In the genomic region with DNA sequence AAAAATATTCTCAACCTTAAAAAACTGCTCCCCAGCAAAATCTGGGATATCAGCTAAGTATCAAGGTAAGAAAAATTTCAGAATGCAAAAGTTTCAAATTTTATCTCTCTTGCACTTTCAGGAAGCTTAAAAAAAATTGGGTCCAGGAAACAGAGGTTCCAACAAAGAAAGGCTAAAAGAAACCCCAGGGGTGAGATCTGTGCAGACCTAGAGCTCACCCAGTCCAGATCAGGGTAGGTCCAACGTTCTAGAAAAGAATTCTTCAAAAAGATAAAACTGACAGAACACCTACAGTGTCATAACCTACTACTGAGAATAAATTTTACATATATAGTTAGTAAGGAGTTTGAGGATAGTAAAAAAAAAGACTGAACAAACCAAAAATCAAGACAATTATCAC, we compare ENCODE assay signal across 9 cellular contexts. TPM values are rescaled to one million over a fixed set of nuclear protein-coding genes. Genes with fewer than 3 reads are reported as not detected.
DNase-seq lines count a peak whose midpoint lies in the region; ATAC-seq and TF ChIP-seq lines count a peak whose summit lies in the region.
"Had no signal": no experiment of that assay in that cellular context is flagged by ENCODE, and none has a peak within 500 bp of the region (broad histone marks: within the 10 kb centered on the region; RNA-seq: fewer than 3 reads in every experiment).

No MANE protein-coding gene starts in this region.

- no peak overlapping the region for H2AFZ ChIP-seq in Loucy (ENCODE audit: low read length)

- peaks cover 21% of the 10 kb centered on the region for H4K20me1 ChIP-seq in Loucy (ENCODE audit: insufficient read depth, low read length, poor library complexity, severe bottlenecking)

- no peaks in the 10 kb centered on the region for H3K9me3 Mint-ChIP-seq in Caco-2 (ENCODE audit: unreplicated experiment)
- no peaks in the 10 kb centered on the region for H3K9me3 Mint-ChIP-seq in natural killer cell treated with Interleukin-12 subunit alpha and Interleukin-12 subunit beta and Interleukin-15 and Interleukin-18, amount 100 ng/mL, for 72 hours

- H3K27me3 ChIP-seq in Caco-2 (replicated peaks; ENCODE audit: control insufficient read depth, insufficient read depth, low read length) (no peaks in the 10 kb centered on the region), Loucy (ENCODE audit: insufficient read depth, low read length, poor library complexity, severe bottlenecking) (no peaks in the 10 kb centered on the region), body of pancreas (no peaks in the 10 kb centered on the region)

- peak overlapping the region in 3 of 4 donors; percentile 44 to 69 (median 61) for H3K27ac ChIP-seq in body of pancreas

- peaks cover 33% of the 10 kb centered on the region for H3K4me1 Mint-ChIP-seq in Caco-2 (ENCODE audit: low read depth, unreplicated experiment)
- peaks cover 33 to 55% of the 10 kb centered on the region in 2 donors for H3K4me1 Mint-ChIP-seq in natural killer cell treated with Interleukin-12 subunit alpha and Interleukin-12 subunit beta and Interleukin-15 and Interleukin-18, amount 100 ng/mL, for 72 hours (ENCODE audit: low read depth in 2 of 2)

- peak overlapping the region; percentile 25 for H3K4me3 Mint-ChIP-seq in Caco-2 (ENCODE audit: unreplicated experiment)
- H3K4me3 Mint-ChIP-seq in natural killer cell treated with Interleukin-12 subunit alpha and Interleukin-12 subunit beta and Interleukin-15 and Interleukin-18, amount 100 ng/mL, for 72 hours, result peak overlapping the region; percentile 78

- 0% methylated on average over 1 of the region's 1 CpG for whole genome bisulfite sequencing in body of pancreas, 2 donors

- H3K27ac Mint-ChIP-seq in Caco-2 (ENCODE audit: unreplicated experiment), result peak overlapping the region; percentile 92
- peak overlapping the region; percentile 78 to 92 for H3K27ac Mint-ChIP-seq in natural killer cell treated with Interleukin-12 subunit alpha and Interleukin-12 subunit beta and Interleukin-15 and Interleukin-18, amount 100 ng/mL, for 72 hours

- H3K27me3 Mint-ChIP-seq in Caco-2 (ENCODE audit: insufficient read depth, unreplicated experiment), result no peaks in the 10 kb centered on the region
- no peaks in the 10 kb centered on the region for H3K27me3 Mint-ChIP-seq in natural killer cell treated with Interleukin-12 subunit alpha and Interleukin-12 subunit beta and Interleukin-15 and Interleukin-18, amount 100 ng/mL, for 72 hours

- H3K36me3 ChIP-seq in Caco-2 (ENCODE audit: control insufficient read depth, insufficient read depth, low read length) (no peaks in the 10 kb centered on the region), Loucy (ENCODE audit: insufficient read depth, low read length) (no peaks in the 10 kb centered on the region), body of pancreas (replicated peaks in 1 of 2; ENCODE audit: insufficient read depth in 1 of 2, low read depth in 2 of 2) (no peaks in the 10 kb centered on the region)

- H3K9me3 ChIP-seq in Caco-2, result no peaks in the 10 kb centered on the region
- no peaks in the 10 kb centered on the region for H3K9me3 ChIP-seq in Loucy (ENCODE audit: insufficient read depth, low read depth, low read length)
- no peaks in the 10 kb centered on the region for H3K9me3 ChIP-seq in body of pancreas

- peaks cover 98% of the 10 kb centered on the region for H3K79me2 ChIP-seq in Loucy (ENCODE audit: insufficient read depth, low read length)

- peak overlapping the region; percentile 23 for H3K9ac ChIP-seq in Loucy (ENCODE audit: low read depth, low read length, poor library complexity, severe bottlenecking)

- DNase-seq in Caco-2, result no peak
- no peak for DNase-seq in body of pancreas
- DNase-seq in natural killer cell treated with Interleukin-12 subunit alpha and Interleukin-12 subunit beta and Interleukin-15 and Interleukin-18, amount 100 ng/mL, for 72 hours (ENCODE audit: low spot score), result no peak
- no peak for DNase-seq in ureter (ENCODE audit: low spot score)
- no peak for DNase-seq in activated CD4-positive, CD25-positive, alpha-beta regulatory T cell (lab: John Stamatoyannopoulos, UW)
- DNase-seq: NCI-H69 had no signal

- POLR2A ChIA-PET in Caco-2 (lab: Charles Lee), result interaction anchor here (0.6 to 1.1 kb wide), 2 partner anchors 72 to 84 kb away, joined by 3 read pairs; a partner anchor contains a TSS

- intact Hi-C loops in Caco-2 (cut with micrococcal nuclease; ENCODE audit: unreplicated experiment) (loop anchor here (5.0 kb wide), 1 partner anchor 74 kb away; no protein-coding TSS in a partner anchor), body of pancreas (cut with DNase I) (no loop called here)

- H3K9me2 ChIP-seq in Loucy (replicated peaks; ENCODE audit: low read depth, low read length), result no peaks in the 10 kb centered on the region

- H3K36me3 Mint-ChIP-seq in Caco-2 (ENCODE audit: insufficient read depth, unreplicated experiment), result peaks cover 5% of the 10 kb centered on the region
- H3K36me3 Mint-ChIP-seq in natural killer cell treated with Interleukin-12 subunit alpha and Interleukin-12 subunit beta and Interleukin-15 and Interleukin-18, amount 100 ng/mL, for 72 hours, result no peaks in the 10 kb centered on the region

- H3K4me3 ChIP-seq in Caco-2 (ENCODE audit: low read depth, low read length) (no peak overlapping the region), Loucy (ENCODE audit: low read length, poor library complexity, severe bottlenecking) (no peak overlapping the region), body of pancreas (no peak overlapping the region)

- peaks cover 73% of the 10 kb centered on the region for H3K4me1 ChIP-seq in Caco-2
- peaks cover 46% of the 10 kb centered on the region for H3K4me1 ChIP-seq in Loucy (ENCODE audit: insufficient read depth, low read length, poor library complexity, severe bottlenecking)
- H3K4me1 ChIP-seq in body of pancreas, result peaks cover 39% of the 10 kb centered on the region

- H3K4me2 ChIP-seq in Loucy (ENCODE audit: low read depth, low read length, poor library complexity, severe bottlenecking), result peak overlapping the region; percentile 28

- TF ChIP-seq POLR2A in body of pancreas (IDR thresholded peaks at IDR 0.05), result no peak

- H3F3A ChIP-seq in Loucy (ENCODE audit: low read depth), result peaks cover 4% of the 10 kb centered on the region; the same call in 1 of the 2 replicates

- CTCF ChIA-PET in Caco-2 (lab: Charles Lee), result no interaction called here

- no peak for TF ChIP-seq CTCF in Caco-2 (IDR thresholded peaks at IDR 0.05; ENCODE audit: insufficient read depth in 1 of 2, low read depth in 1 of 2, low read length in 1 of 2, severe bottlenecking in 1 of 2, unreplicated experiment in 1 of 2)
- no peak for TF ChIP-seq CTCF in Loucy (conservative IDR thresholded peaks at IDR 0.05; ENCODE audit: low read length)
- no peak for TF ChIP-seq CTCF in body of pancreas (IDR thresholded peaks at IDR 0.05)

- BruUV-seq in Caco-2 (replicated peaks; lab: Mats Ljungman, UMichigan), result no TSS peak

- no peak for ATAC-seq in body of pancreas
- ATAC-seq in natural killer cell treated with Interleukin-12 subunit alpha and Interleukin-12 subunit beta and Interleukin-15 and Interleukin-18, amount 100 ng/mL, for 72 hours, result no peak
- ATAC-seq in GM19455 (IDR thresholded peaks at IDR 0.05; ENCODE audit: unreplicated experiment), result no peak
- ATAC-seq in HG03442 (IDR thresholded peaks at IDR 0.05; ENCODE audit: unreplicated experiment), result no peak

RNA-seq across cellular contexts. Expression of a gene that starts 23.5 kb away (rescaled TPM):
- total RNA-seq in Caco-2 (2022) (92.1 and 95.9 TPM in 2 replicates), body of pancreas (10 to 100 TPM; 24.6 to 32.6 TPM), ureter (61.3 TPM)
- 10 to 100 TPM; 68.1 to 70.0 TPM for total RNA-seq in natural killer cell treated with Interleukin-12 subunit alpha and Interleukin-12 subunit beta and Interleukin-15 and Interleukin-18, amount 100 ng/mL, for 72 hours
